2 cellular contexts compared by ENCODE assay signal in the genomic region with DNA sequence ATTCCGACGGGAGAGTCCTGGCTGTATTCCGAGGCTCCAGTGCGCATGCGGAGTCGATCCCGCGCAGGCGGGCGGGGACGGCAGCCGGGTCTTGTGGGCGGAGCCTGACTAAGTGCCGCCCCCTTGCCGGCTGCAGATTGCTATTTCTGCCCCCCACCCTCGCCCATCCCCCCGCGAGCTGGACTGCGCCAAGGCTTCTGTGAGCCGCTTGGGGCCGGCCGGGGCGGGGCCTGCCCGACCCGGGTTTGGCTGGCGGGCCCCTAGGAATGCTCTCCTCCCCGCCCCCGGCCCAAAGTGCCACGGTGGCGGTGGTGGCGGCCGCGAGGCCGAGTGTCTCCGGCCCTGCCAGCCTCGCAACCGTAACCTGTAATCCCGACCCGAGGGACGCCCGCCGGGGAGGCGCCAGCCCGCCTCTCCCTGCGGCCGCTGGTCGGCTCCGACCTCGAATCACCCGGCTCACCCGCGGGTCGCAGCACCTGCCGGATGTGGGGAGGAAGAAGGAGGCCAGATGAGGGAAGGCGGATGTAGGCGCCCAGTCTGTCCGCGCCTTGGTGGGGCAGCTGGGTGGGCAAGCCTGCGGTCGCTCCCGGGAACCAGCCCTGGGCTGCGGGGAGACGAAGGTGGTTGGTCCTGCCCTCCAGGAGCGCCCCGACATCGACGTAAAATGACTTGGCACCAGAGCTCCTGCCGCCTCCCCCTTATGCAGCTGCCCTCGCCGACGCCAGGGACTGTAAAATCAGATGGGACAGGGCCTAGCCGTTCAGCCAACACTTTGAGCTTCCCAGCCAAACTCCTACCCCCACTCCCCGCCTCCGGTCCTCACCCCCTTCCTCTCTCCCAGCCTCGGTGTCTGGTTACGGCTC.
TF ChIP-seq lines count a peak whose summit lies in the region.

No MANE protein-coding gene starts in this region.

TF ChIP-seq in HCT116, 20 proteins besides CTCF, POLR2A, EP300 and RAD21:
- TF ChIP-seq, protein P1, sequence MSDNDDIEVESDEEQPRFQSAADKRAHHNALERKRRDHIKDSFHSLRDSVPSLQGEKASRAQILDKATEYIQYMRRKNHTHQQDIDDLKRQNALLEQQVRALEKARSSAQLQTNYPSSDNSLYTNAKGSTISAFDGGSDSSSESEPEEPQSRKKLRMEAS (IDR thresholded peaks at IDR 0.05), result no peak
- TF ChIP-seq CEBPB (IDR thresholded peaks at IDR 0.05; ENCODE audit: low read depth), result no peak
- peak; percentile 88 for TF ChIP-seq POLR2AphosphoS5 (IDR thresholded peaks at IDR 0.05; ENCODE audit: low read depth, low read length)
- TF ChIP-seq ZFX (IDR thresholded peaks at IDR 0.05), result peak; percentile 80
- peak; percentile 54 for TF ChIP-seq YY1 (IDR thresholded peaks at IDR 0.05; ENCODE audit: extremely low read depth, insufficient replicate concordance, low read depth, low read length)
- TF ChIP-seq ZNF274 (IDR thresholded peaks at IDR 0.05; ENCODE audit: low read depth, low read length), result no peak
- TF ChIP-seq, protein P2, sequence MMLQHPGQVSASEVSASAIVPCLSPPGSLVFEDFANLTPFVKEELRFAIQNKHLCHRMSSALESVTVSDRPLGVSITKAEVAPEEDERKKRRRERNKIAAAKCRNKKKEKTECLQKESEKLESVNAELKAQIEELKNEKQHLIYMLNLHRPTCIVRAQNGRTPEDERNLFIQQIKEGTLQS (IDR thresholded peaks at IDR 0.05), result no peak
- TF ChIP-seq, protein P3, sequence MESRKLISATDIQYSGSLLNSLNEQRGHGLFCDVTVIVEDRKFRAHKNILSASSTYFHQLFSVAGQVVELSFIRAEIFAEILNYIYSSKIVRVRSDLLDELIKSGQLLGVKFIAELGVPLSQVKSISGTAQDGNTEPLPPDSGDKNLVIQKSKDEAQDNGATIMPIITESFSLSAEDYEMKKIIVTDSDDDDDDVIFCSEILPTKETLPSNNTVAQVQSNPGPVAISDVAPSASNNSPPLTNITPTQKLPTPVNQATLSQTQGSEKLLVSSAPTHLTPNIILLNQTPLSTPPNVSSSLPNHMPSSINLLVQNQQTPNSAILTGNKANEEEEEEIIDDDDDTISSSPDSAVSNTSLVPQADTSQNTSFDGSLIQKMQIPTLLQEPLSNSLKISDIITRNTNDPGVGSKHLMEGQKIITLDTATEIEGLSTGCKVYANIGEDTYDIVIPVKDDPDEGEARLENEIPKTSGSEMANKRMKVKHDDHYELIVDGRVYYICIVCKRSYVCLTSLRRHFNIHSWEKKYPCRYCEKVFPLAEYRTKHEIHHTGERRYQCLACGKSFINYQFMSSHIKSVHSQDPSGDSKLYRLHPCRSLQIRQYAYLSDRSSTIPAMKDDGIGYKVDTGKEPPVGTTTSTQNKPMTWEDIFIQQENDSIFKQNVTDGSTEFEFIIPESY (IDR thresholded peaks at IDR 0.05; ENCODE audit: extremely low read depth, insufficient replicate concordance, low read length), result no peak
- TF ChIP-seq EGR1 (IDR thresholded peaks at IDR 0.05; ENCODE audit: low read depth), result no peak
- TF ChIP-seq FOSL1 (IDR thresholded peaks at IDR 0.05; ENCODE audit: low read depth), result no peak
- no peak for TF ChIP-seq SP1 (IDR thresholded peaks at IDR 0.05; ENCODE audit: low read depth)
- peak; percentile 55 for TF ChIP-seq TCF7L2 (IDR thresholded peaks at IDR 0.05; ENCODE audit: borderline replicate concordance, extremely low read depth, insufficient read depth, insufficient read length)
- no peak for TF ChIP-seq ELF1 (IDR thresholded peaks at IDR 0.05; ENCODE audit: borderline replicate concordance, low read depth)

TF ChIP-seq in SK-N-SH, 30 proteins besides CTCF, POLR2A, EP300 and RAD21 (continued from another document):
- no peak for TF ChIP-seq MXI1 (IDR thresholded peaks at IDR 0.05; ENCODE audit: low read depth, low read length)
- TF ChIP-seq, protein P4, sequence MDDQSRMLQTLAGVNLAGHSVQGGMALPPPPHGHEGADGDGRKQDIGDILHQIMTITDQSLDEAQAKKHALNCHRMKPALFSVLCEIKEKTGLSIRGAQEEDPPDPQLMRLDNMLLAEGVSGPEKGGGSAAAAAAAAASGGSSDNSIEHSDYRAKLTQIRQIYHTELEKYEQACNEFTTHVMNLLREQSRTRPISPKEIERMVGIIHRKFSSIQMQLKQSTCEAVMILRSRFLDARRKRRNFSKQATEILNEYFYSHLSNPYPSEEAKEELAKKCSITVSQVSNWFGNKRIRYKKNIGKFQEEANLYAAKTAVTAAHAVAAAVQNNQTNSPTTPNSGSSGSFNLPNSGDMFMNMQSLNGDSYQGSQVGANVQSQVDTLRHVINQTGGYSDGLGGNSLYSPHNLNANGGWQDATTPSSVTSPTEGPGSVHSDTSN (IDR thresholded peaks at IDR 0.05), result 0 out of 2 replicates have a peak, but pooled peaks have one; percentile 10
- TF ChIP-seq RFX5 (IDR thresholded peaks at IDR 0.05; ENCODE audit: low read length), result no peak
- TF ChIP-seq GATA2 (CRISPR knock-in tag; IDR thresholded peaks at IDR 0.05), result no peak
- TF ChIP-seq NFIC (IDR thresholded peaks at IDR 0.05; ENCODE audit: borderline replicate concordance), result peak; percentile 23; the same call in 1 of the 2 replicates
- TF ChIP-seq TCF12 (IDR thresholded peaks at IDR 0.05), result 0 out of 2 replicates have a peak, but pooled peaks have one; percentile 29
- no peak for TF ChIP-seq CHD2 (IDR thresholded peaks at IDR 0.05; ENCODE audit: low read length, partially characterized antibody)
- TF ChIP-seq TEAD4 (IDR thresholded peaks at IDR 0.05; ENCODE audit: borderline replicate concordance, insufficient read depth), result 0 out of 2 replicates have a peak, but pooled peaks have one; percentile 41
- TF ChIP-seq TAF1 (IDR thresholded peaks at IDR 0.05; ENCODE audit: borderline replicate concordance, low read depth, low read length), result no peak; the same call in 1 of the 2 replicates
- TF ChIP-seq MEF2A (IDR thresholded peaks at IDR 0.05; ENCODE audit: borderline replicate concordance, low read depth), result no peak
- TF ChIP-seq, protein P5, sequence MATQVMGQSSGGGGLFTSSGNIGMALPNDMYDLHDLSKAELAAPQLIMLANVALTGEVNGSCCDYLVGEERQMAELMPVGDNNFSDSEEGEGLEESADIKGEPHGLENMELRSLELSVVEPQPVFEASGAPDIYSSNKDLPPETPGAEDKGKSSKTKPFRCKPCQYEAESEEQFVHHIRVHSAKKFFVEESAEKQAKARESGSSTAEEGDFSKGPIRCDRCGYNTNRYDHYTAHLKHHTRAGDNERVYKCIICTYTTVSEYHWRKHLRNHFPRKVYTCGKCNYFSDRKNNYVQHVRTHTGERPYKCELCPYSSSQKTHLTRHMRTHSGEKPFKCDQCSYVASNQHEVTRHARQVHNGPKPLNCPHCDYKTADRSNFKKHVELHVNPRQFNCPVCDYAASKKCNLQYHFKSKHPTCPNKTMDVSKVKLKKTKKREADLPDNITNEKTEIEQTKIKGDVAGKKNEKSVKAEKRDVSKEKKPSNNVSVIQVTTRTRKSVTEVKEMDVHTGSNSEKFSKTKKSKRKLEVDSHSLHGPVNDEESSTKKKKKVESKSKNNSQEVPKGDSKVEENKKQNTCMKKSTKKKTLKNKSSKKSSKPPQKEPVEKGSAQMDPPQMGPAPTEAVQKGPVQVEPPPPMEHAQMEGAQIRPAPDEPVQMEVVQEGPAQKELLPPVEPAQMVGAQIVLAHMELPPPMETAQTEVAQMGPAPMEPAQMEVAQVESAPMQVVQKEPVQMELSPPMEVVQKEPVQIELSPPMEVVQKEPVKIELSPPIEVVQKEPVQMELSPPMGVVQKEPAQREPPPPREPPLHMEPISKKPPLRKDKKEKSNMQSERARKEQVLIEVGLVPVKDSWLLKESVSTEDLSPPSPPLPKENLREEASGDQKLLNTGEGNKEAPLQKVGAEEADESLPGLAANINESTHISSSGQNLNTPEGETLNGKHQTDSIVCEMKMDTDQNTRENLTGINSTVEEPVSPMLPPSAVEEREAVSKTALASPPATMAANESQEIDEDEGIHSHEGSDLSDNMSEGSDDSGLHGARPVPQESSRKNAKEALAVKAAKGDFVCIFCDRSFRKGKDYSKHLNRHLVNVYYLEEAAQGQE (IDR thresholded peaks at IDR 0.05; ENCODE audit: low read depth, low read length), result no peak
- peak; percentile 83 for TF ChIP-seq NRF1 (IDR thresholded peaks at IDR 0.05; ENCODE audit: low read depth, low read length)
- TF ChIP-seq, protein P6, sequence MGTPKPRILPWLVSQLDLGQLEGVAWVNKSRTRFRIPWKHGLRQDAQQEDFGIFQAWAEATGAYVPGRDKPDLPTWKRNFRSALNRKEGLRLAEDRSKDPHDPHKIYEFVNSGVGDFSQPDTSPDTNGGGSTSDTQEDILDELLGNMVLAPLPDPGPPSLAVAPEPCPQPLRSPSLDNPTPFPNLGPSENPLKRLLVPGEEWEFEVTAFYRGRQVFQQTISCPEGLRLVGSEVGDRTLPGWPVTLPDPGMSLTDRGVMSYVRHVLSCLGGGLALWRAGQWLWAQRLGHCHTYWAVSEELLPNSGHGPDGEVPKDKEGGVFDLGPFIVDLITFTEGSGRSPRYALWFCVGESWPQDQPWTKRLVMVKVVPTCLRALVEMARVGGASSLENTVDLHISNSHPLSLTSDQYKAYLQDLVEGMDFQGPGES (IDR thresholded peaks at IDR 0.05; ENCODE audit: low read depth, low read length), result no peak
- TF ChIP-seq EZH2phosphoT487 (IDR thresholded peaks at IDR 0.05; ENCODE audit: borderline replicate concordance, low read depth), result no peak
- TF ChIP-seq, protein P1 (IDR thresholded peaks at IDR 0.05; ENCODE audit: low read depth), result peak; percentile 14; the same call in 1 of the 2 replicates
- TF ChIP-seq, protein P7, sequence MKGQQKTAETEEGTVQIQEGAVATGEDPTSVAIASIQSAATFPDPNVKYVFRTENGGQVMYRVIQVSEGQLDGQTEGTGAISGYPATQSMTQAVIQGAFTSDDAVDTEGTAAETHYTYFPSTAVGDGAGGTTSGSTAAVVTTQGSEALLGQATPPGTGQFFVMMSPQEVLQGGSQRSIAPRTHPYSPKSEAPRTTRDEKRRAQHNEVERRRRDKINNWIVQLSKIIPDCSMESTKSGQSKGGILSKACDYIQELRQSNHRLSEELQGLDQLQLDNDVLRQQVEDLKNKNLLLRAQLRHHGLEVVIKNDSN (IDR thresholded peaks at IDR 0.05; ENCODE audit: borderline replicate concordance, low read depth), result 0 out of 2 replicates have a peak, but pooled peaks have one; percentile 25
- TF ChIP-seq SMC3 (IDR thresholded peaks at IDR 0.05; ENCODE audit: low read depth, low read length), result no peak
